In genomic region chr3:172298247-172298646, GRCh38 we compare ENCODE assay signal across 24 cellular contexts.
DNase-seq lines count a peak whose midpoint lies in the region; ATAC-seq, FAIRE-seq and TF ChIP-seq lines count a peak whose summit lies in the region.
"Had no signal": no experiment of that assay in that cellular context is flagged by ENCODE, and none has a peak within 500 bp of the region (broad histone marks: within the 10 kb centered on the region; RNA-seq: fewer than 3 reads in every experiment).

No MANE protein-coding gene starts in this region.

- intact Hi-C loops in GM12878 (cut with micrococcal nuclease; ENCODE audit: unreplicated experiment), result no loop called here

- DNase-seq in HT-29 (ENCODE audit: low spot score), result peak; percentile 42
- no peak for DNase-seq in GM12878 (ENCODE audit: low read depth, low spot score)
- no peak for DNase-seq in smooth muscle cell (lab: John Stamatoyannopoulos, UW; ENCODE audit: unreplicated experiment)
- DNase-seq in T1000 (lab: John Stamatoyannopoulos, UW), result no peak
- no peak for DNase-seq in NCI-H2171 treated with DMSO at 0.1 percent for 48 hours (lab: John Stamatoyannopoulos, UW)
- DNase-seq in substantia nigra (lab: John Stamatoyannopoulos, UW), result no peak
- DNase-seq: BE2C; CD8-positive, alpha-beta memory T cell; DMS153; DND-41; Karpas-422; NCI-H1105 treated with DMSO at 0.1 percent for 48 hours; NCI-H146; NCI-H1930; NCI-H2107; NCI-H446; NCI-H524 treated with DMSO at 0.1 percent for 48 hours; NCI-H82; NK-92 treated with Interleukin-12 subunit alpha and Interleukin-12 subunit beta, amount 100 ng/mL, for 24 hours; PC-9 had no signal

- H3K27me3 ChIP-seq in GM12878 (replicated peaks in 1 of 2; ENCODE audit: control insufficient read depth in 2 of 2, insufficient read depth in 2 of 2, low read length in 1 of 2) (no peaks in the 10 kb centered on the region), smooth muscle cell (ENCODE audit: low read depth) (no peaks in the 10 kb centered on the region)
- H3K27me3 ChIP-seq: BE2C had no signal

- CTCF ChIA-PET in GM12878 (lab: Yijun Ruan, JAX), result interaction anchor here (0.7 to 1.3 kb wide), 3 partner anchors 12 to 43 kb away, joined by 3 to 5 read pairs (median 4); no protein-coding TSS in a partner anchor

- no peak for TF ChIP-seq CTCF in GM12878 (IDR thresholded peaks at IDR 0.05 in 2 of 3, conservative IDR thresholded peaks at IDR 0.05 in 1 of 3; ENCODE audit: control insufficient read depth in 2 of 3, extremely low read depth in 1 of 3, insufficient read depth in 1 of 3, low read depth in 3 of 3, low read length in 3 of 3)
- no peak for TF ChIP-seq CTCF in smooth muscle cell (IDR thresholded peaks at IDR 0.05; ENCODE audit: borderline replicate concordance, insufficient read depth, poor library complexity, severe bottlenecking)

- TF ChIP-seq EP300 in GM12878 (IDR thresholded peaks at IDR 0.05; ENCODE audit: borderline replicate concordance in 1 of 2, control insufficient read depth in 1 of 2, low read depth in 2 of 2, low read length in 2 of 2), result no peak

- no peaks in the 10 kb centered on the region for H3K79me2 ChIP-seq in GM12878 (ENCODE audit: control insufficient read depth, insufficient read depth, low read length)
- peaks cover 93% of the 10 kb centered on the region for H3K79me2 ChIP-seq in smooth muscle cell (ENCODE audit: low read depth)

- TF ChIP-seq RAD21 in GM12878 (IDR thresholded peaks at IDR 0.05; ENCODE audit: insufficient read depth, low read depth, low read length), result no peak

- in situ Hi-C loops in GM12878 (cut with MboI), result no loop called here

- no peak for TF ChIP-seq POLR2A in GM12878 (IDR thresholded peaks at IDR 0.05; ENCODE audit: low read depth, low read length)

- H3K4me3 ChIP-seq in GM12878, result no peak overlapping the region
- no peak overlapping the region for H3K4me3 ChIP-seq in smooth muscle cell
- H3K4me3 ChIP-seq: PC-9 had no signal

- SMC1A ChIA-PET in GM12878 (lab: Charles Lee; ENCODE audit: uncharacterized antibody, unreplicated experiment), result interaction anchor here (1.0 to 1.3 kb wide), 3 partner anchors 18 to 43 kb away, joined by 3 to 4 read pairs (median 3); no protein-coding TSS in a partner anchor

- FAIRE-seq in A204.1 (lab: Jason Lieb, UNC), result peak; percentile 55
- no peak for FAIRE-seq in GM12878 (lab: Jason Lieb, UNC)
- FAIRE-seq: GM18507, HepG2 had no signal

- peaks cover 19% of the 10 kb centered on the region for H3F3A ChIP-seq in smooth muscle cell (ENCODE audit: low read depth)

- H3K36me3 ChIP-seq in GM12878 (ENCODE audit: control insufficient read depth in 2 of 2, insufficient read depth in 2 of 2, low read length in 1 of 2), result peaks cover 9 to 15% of the 10 kb centered on the region in 2 experiments
- H3K36me3 ChIP-seq in smooth muscle cell (ENCODE audit: low read depth), result peaks cover 17% of the 10 kb centered on the region

- H2AFZ ChIP-seq in GM12878 (ENCODE audit: control insufficient read depth, low read depth, low read length), result no peak overlapping the region
- no peak overlapping the region for H2AFZ ChIP-seq in smooth muscle cell (ENCODE audit: low read depth)
- H2AFZ ChIP-seq: PC-9 had no signal

- 97% methylated on average over 3 of the region's 3 CpGs for WGBS in GM12878 (ENCODE audit: insufficient coverage, insufficient replicate concordance, low lambda C conversion rate, missing lambda C conversion rate)
- WGBS in smooth muscle cell (ENCODE audit: low lambda C conversion rate), result 94% methylated on average over 3 of the region's 3 CpGs

- POLR2A ChIA-PET in GM12878 (lab: Charles Lee), result no interaction called here

- H4K20me1 ChIP-seq in GM12878 (ENCODE audit: control insufficient read depth, insufficient read depth), result no peaks in the 10 kb centered on the region
- H4K20me1 ChIP-seq in smooth muscle cell (ENCODE audit: low read depth), result peaks cover 93% of the 10 kb centered on the region

- no TSS peak for BruUV-seq in GM12878 (replicated peaks; lab: Mats Ljungman, UMichigan)

- H3K9ac ChIP-seq in GM12878 (ENCODE audit: control insufficient read depth, insufficient read depth, low read length), result no peak overlapping the region
- H3K9ac ChIP-seq in smooth muscle cell (ENCODE audit: low read depth), result no peak overlapping the region

- H3K9me3 ChIP-seq in GM12878 (replicated peaks; ENCODE audit: control insufficient read depth, insufficient read depth, low read length) (no peaks in the 10 kb centered on the region; the same call in 1 of the 3 replicates), smooth muscle cell (replicated peaks; ENCODE audit: low read depth) (no peaks in the 10 kb centered on the region)
- H3K9me3 ChIP-seq: BE2C had no signal

- H3K4me1 ChIP-seq in GM12878 (ENCODE audit: control insufficient read depth, insufficient read depth, low read length) (no peaks in the 10 kb centered on the region), smooth muscle cell (ENCODE audit: low read depth) (no peaks in the 10 kb centered on the region)
- H3K4me1 ChIP-seq: BE2C had no signal

- H3K27ac ChIP-seq in GM12878 (ENCODE audit: control insufficient read depth, insufficient read depth) (no peak overlapping the region), smooth muscle cell (ENCODE audit: low read depth) (peak overlapping the region; percentile 3), substantia nigra (ENCODE audit: low read depth, low read length, poor library complexity, severe bottlenecking) (no peak overlapping the region)
- H3K27ac ChIP-seq: PC-9 had no signal

- H3K4me2 ChIP-seq in GM12878 (ENCODE audit: control insufficient read depth, insufficient read depth) (no peak overlapping the region), smooth muscle cell (no peak overlapping the region)
- H3K4me2 ChIP-seq: PC-9 had no signal

- RAD21 ChIA-PET in GM12878 (lab: Charles Lee; ENCODE audit: unreplicated experiment), result no interaction called here

- ATAC-seq in GM12878, result no peak
- ATAC-seq: HepG2, Right ventricle myocardium inferior had no signal

TF ChIP-seq in GM12878, 131 proteins besides CTCF, POLR2A, EP300 and RAD21:
- no peak for TF ChIP-seq ZNF217 (IDR thresholded peaks at IDR 0.05)
- TF ChIP-seq SPI1 (IDR thresholded peaks at IDR 0.05; ENCODE audit: borderline replicate concordance, insufficient read depth, low read depth, low read length), result peak; percentile 27; the same call in 1 of the 2 replicates
